ENCODE assay signal across 8 cellular contexts in the genomic region with DNA sequence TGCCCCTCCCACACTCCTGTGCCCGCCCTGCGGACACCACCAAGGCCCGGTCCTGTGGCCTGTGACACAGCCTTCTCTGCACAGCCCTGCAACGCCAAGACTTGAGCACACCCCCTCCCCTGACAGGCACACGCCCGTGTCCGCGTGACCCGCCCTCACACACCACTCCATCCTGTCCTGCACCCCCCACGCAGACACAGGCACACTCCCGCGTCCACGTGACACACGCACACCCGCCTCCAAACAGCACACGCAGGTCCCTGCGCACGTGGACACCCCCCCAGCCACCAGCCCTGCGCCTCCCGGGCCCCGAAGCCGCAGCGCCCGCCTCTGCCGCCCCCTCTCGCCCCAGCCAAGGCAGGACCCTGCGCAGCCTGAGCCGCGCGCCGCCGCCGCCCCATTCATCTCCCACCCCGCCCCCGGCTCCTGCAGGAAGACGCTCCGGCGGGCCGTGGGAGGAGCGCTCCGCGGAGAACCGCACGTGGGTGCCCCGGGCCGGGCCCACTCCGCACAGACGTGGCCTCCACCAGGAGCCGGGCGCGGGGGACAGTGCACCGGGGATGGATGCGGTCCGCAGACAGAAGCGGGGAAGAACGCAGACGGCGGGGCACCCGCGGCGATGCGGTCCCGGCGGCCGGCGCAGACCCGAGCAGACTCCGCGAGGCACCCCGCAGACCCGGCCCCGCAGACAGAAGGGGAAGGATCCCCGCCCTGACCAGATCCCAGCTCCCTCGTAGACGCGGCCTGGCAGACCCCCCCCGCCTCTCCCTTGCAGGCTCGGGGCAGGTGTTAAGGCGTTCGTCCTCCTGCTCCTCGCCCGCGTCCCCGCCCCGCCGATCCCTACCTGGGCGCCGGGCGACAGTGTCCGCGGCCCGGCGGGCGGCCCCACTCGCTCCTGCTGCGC. TPM values are rescaled to one million over a fixed set of nuclear protein-coding genes. Genes with fewer than 3 reads are reported as not detected.
DNase-seq lines count a peak whose midpoint lies in the region; ATAC-seq and TF ChIP-seq lines count a peak whose summit lies in the region.

No MANE protein-coding gene starts in this region.

- no peaks in the 10 kb centered on the region for H3K36me3 ChIP-seq in thoracic aorta

- CTCF ChIA-PET in activated naive CD4-positive, alpha-beta T cell treated with anti-CD3 and anti-CD28 coated beads for 36 hours (lab: Charles Lee): interaction anchor here (1.0 to 2.3 kb wide), 2 partner anchors 22 to 65 kb away, joined by 4 to 7 read pairs; no protein-coding TSS in a partner anchor

- peak overlapping the region; percentile 65 for H3K27ac ChIP-seq in 22Rv1
- no peak overlapping the region for H3K27ac ChIP-seq in thoracic aorta

- peaks cover 23 to 68% of the 10 kb centered on the region in 2 donors for H3K4me1 ChIP-seq in thoracic aorta (ENCODE audit: control insufficient read depth in 1 of 2, low read depth in 2 of 2)

- no peaks in the 10 kb centered on the region for H3K9me3 ChIP-seq in thoracic aorta

- TF ChIP-seq CTCF in 22Rv1 (IDR thresholded peaks at IDR 0.05) (0 out of 2 replicates have a peak, but pooled peaks have one; percentile 10), omental fat pad (IDR thresholded peaks at IDR 0.05) (no peak), thoracic aorta (IDR thresholded peaks at IDR 0.05) (no peak)

- peak overlapping the region; percentile 70 for H3K4me3 Mint-ChIP-seq in activated naive CD4-positive, alpha-beta T cell treated with anti-CD3 and anti-CD28 coated beads for 36 hours

- no peak overlapping the region for H3K27ac Mint-ChIP-seq in activated naive CD4-positive, alpha-beta T cell treated with anti-CD3 and anti-CD28 coated beads for 36 hours

- no peaks in the 10 kb centered on the region for H3K27me3 ChIP-seq in thoracic aorta (replicated peaks; ENCODE audit: insufficient read depth)

- peaks cover 38% of the 10 kb centered on the region for H3K4me1 Mint-ChIP-seq in activated naive CD4-positive, alpha-beta T cell treated with anti-CD3 and anti-CD28 coated beads for 36 hours (ENCODE audit: low read depth)

- no peaks in the 10 kb centered on the region for H3K36me3 Mint-ChIP-seq in activated naive CD4-positive, alpha-beta T cell treated with anti-CD3 and anti-CD28 coated beads for 36 hours (ENCODE audit: low read depth)

- DNase-seq in SK-MEL-5 (ENCODE audit: low read depth, low spot score) (peak; percentile 68), globus pallidus (ENCODE audit: low spot score) (peak; percentile 45), omental fat pad (ENCODE audit: low spot score) (peak; percentile 73), thoracic aorta (ENCODE audit: low spot score) (peak; percentile 59)
- DNase-seq in activated naive CD4-positive, alpha-beta T cell treated with anti-CD3 and anti-CD28 coated beads for 36 hours: peak; percentile 63

- no peaks in the 10 kb centered on the region for H3K27me3 Mint-ChIP-seq in activated naive CD4-positive, alpha-beta T cell treated with anti-CD3 and anti-CD28 coated beads for 36 hours (ENCODE audit: low read depth)

- in situ Hi-C loops in SK-MEL-5 (cut with HindIII; ENCODE audit: low pct_unique_long_range_greater_than_20kb, low sequenced_read_pairs): no loop called here

- intact Hi-C loops in activated naive CD4-positive, alpha-beta T cell treated with anti-CD3 and anti-CD28 coated beads for 36 hours (cut with micrococcal nuclease): no loop called here

- peak; percentile 19 for ATAC-seq in GM18502 (IDR thresholded peaks at IDR 0.05; ENCODE audit: poor library complexity, unreplicated experiment)
- peak; percentile 13 for ATAC-seq in HG03378 (IDR thresholded peaks at IDR 0.05; ENCODE audit: unreplicated experiment)
- ATAC-seq in omental fat pad (ENCODE audit: low FRiP score): peak; percentile 37
- no peak for ATAC-seq in thoracic aorta (ENCODE audit: insufficient number of reproducible peaks, low FRiP score, low read depth)

- H3K9me3 Mint-ChIP-seq in activated naive CD4-positive, alpha-beta T cell treated with anti-CD3 and anti-CD28 coated beads for 36 hours: no peaks in the 10 kb centered on the region

- H3K4me3 ChIP-seq in thoracic aorta: peak overlapping the region; percentile 91

RNA-seq across cellular contexts. Expression of gene CAMKK1, which starts 0.5 kb away (rescaled TPM):
- 4.9 and 5.4 TPM in 2 replicates for total RNA-seq in SK-MEL-5 (2014; rRNA removed; shearing (Covaris generic))
- 4.1 and 5.7 TPM in 2 replicates for polyA plus RNA-seq in SK-MEL-5 (2015; cell fraction: cytosol; rRNA removed)
- 13.1 and 14.2 TPM in 2 replicates for polyA plus RNA-seq in SK-MEL-5 (2015; cell fraction: nucleus; rRNA removed)
- 1 to 10 TPM; 2.4 to 2.7 TPM for total RNA-seq in activated naive CD4-positive, alpha-beta T cell treated with anti-CD3 and anti-CD28 coated beads for 36 hours
- total RNA-seq in omental fat pad (1 to 10 TPM; 4.3 to 9.9 (median 8.2) TPM), thoracic aorta (1 to 10 TPM; 1.8 to 4.7 TPM)

RNA-seq across cellular contexts. Expression of gene P2RX1, which starts 23.9 kb away (rescaled TPM):
- total RNA-seq in SK-MEL-5 (2014; rRNA removed; shearing (Covaris generic)): not detected in 2 replicates
- polyA plus RNA-seq in SK-MEL-5 (2015; cell fraction: cytosol; rRNA removed): not detected in 2 replicates
- polyA plus RNA-seq in SK-MEL-5 (2015; cell fraction: nucleus; rRNA removed): not detected in 2 replicates
- under 1 TPM; 0.10 to 0.17 TPM for total RNA-seq in activated naive CD4-positive, alpha-beta T cell treated with anti-CD3 and anti-CD28 coated beads for 36 hours
- total RNA-seq in omental fat pad (1 to 10 TPM; 1.1 to 4.7 (median 2.7) TPM), thoracic aorta (1 to 10 TPM in 1 of 2 donors, under 1 TPM in 1; 0.63 to 7.3 TPM)

RNA-seq across cellular contexts. Expression of gene NCBP3, which starts 46.3 kb away (rescaled TPM):
- 20.9 and 29.0 TPM in 2 replicates for total RNA-seq in SK-MEL-5 (2014; rRNA removed; shearing (Covaris generic))
- 11.3 and 13.6 TPM in 2 replicates for polyA plus RNA-seq in SK-MEL-5 (2015; cell fraction: cytosol; rRNA removed)
- 79.6 and 86.7 TPM in 2 replicates for polyA plus RNA-seq in SK-MEL-5 (2015; cell fraction: nucleus; rRNA removed)
- 10 to 100 TPM; 33.9 to 40.4 TPM for total RNA-seq in activated naive CD4-positive, alpha-beta T cell treated with anti-CD3 and anti-CD28 coated beads for 36 hours
- total RNA-seq in omental fat pad (10 to 100 TPM; 16.3 to 31.9 (median 23.9) TPM), thoracic aorta (10 to 100 TPM; 28.8 to 47.8 TPM)
